17 cellular contexts compared by ENCODE assay signal in the genomic region with DNA sequence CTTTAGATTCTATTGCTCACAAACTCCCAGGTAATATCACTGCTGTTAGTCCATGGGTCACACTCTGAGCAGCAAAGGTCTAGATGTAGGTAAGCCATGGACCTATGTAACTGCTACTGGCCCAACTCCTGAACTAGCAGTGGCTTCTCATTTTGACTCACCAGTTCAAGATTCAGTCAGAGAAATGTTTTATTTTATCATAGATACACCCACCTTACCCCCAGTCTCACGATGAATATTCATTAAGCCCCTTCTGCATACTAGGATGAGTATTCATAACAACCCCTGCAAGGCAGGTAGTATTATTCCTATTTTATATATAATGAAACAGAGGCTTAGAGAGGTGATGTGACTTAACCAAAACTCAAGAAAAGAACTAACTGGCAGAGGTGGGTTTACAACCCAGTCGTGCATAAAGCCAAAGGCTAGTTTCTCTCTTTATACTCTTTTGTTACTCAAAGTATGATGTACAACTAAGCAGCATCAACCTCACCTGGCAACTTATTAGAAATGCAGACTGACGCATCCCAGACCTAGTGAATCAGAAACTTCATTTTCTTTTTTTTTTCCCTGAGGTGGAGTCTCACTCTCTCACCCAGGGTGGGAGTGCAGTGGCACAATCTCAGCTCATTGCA.
DNase-seq lines count a peak whose midpoint lies in the region; ATAC-seq and TF ChIP-seq lines count a peak whose summit lies in the region.
"Had no signal": no experiment of that assay in that cellular context is flagged by ENCODE, and none has a peak within 500 bp of the region (broad histone marks: within the 10 kb centered on the region; RNA-seq: fewer than 3 reads in every experiment).

No MANE protein-coding gene starts in this region.

- intact Hi-C loops in gastrocnemius medialis (cut with DNase I; ENCODE audit: low total_unique reads) (no loop called here), ovary (cut with DNase I) (no loop called here)

- H3K4me1 ChIP-seq in gastrocnemius medialis: no peaks in the 10 kb centered on the region
- H3K4me1 ChIP-seq in ovary (ENCODE audit: insufficient read depth): no peaks in the 10 kb centered on the region

- TF ChIP-seq CTCF in gastrocnemius medialis (IDR thresholded peaks at IDR 0.05 in 4 of 5, conservative IDR thresholded peaks at IDR 0.05 in 1 of 5) (no peak), GM10248 (IDR thresholded peaks at IDR 0.05; ENCODE audit: control extremely low read depth, extremely low read depth, low read depth, missing control alignments) (no peak), ovary (IDR thresholded peaks at IDR 0.05) (no peak)

- WGBS in ovary, 3 donors: 91 to 97% (median 92%) methylated on average over 3 of the region's 3 CpGs

- TF ChIP-seq POLR2A in gastrocnemius medialis (IDR thresholded peaks at IDR 0.05) (no peak), ovary (IDR thresholded peaks at IDR 0.05) (no peak)

- no peak overlapping the region for H3K27ac ChIP-seq in gastrocnemius medialis
- no peak overlapping the region for H3K27ac ChIP-seq in ovary

- H3K36me3 ChIP-seq in gastrocnemius medialis: no peaks in the 10 kb centered on the region
- H3K36me3 ChIP-seq in ovary: no peaks in the 10 kb centered on the region

- H3K4me3 ChIP-seq in gastrocnemius medialis (no peak overlapping the region), ovary (no peak overlapping the region)
- H3K4me3 ChIP-seq: skin epidermis had no signal

- H3K9me3 ChIP-seq in gastrocnemius medialis (no peaks in the 10 kb centered on the region), ovary (no peaks in the 10 kb centered on the region)

- no peak for DNase-seq in gastrocnemius medialis
- no peak for DNase-seq in GM10248 (ENCODE audit: extremely low spot score)
- DNase-seq in GDM1 (lab: John Stamatoyannopoulos, UW): no peak
- DNase-seq in ovary: no peak
- DNase-seq: activated B cell treated with CpG ODN at 0.5 μM for 24 hours; activated CD8-positive, alpha-beta memory T cell treated with anti-CD3 and anti-CD28 coated beads, Interleukin-2, amount 50 U/mL, for 4 hours; DMS79 treated with DMSO at 0.1 percent for 48 hours; endodermal cell; immature natural killer cell; NCI-H1105 treated with DMSO at 0.1 percent for 48 hours; PC-3; stimulated activated naive CD8-positive, alpha-beta T cell treated with anti-CD3 and anti-CD28 coated beads, Interleukin-15, amount 100 ng/mL, for 72 hours had no signal

- in situ Hi-C loops in gastrocnemius medialis (cut with MboI; ENCODE audit: low sequenced_read_pairs in 4 of 4): no loop called here

- CTCF ChIA-PET in GM10248 (lab: Yijun Ruan, JAX): interaction anchor here (1.3 to 3.3 kb wide), 3 partner anchors 10 to 17 kb away, joined by 4 to 15 read pairs (median 4); no protein-coding TSS in a partner anchor

- H3K27me3 ChIP-seq in gastrocnemius medialis (no peaks in the 10 kb centered on the region), ovary (no peaks in the 10 kb centered on the region)

- peak; percentile 86 for ATAC-seq in GM18520 (IDR thresholded peaks at IDR 0.05; ENCODE audit: unreplicated experiment)
- ATAC-seq in GM21423 (IDR thresholded peaks at IDR 0.05; ENCODE audit: unreplicated experiment): peak; percentile 46
- peak; percentile 89 for ATAC-seq in HG02973 (IDR thresholded peaks at IDR 0.05; ENCODE audit: unreplicated experiment)
- peak; percentile 58 for ATAC-seq in HG03558 (IDR thresholded peaks at IDR 0.05; ENCODE audit: extremely low read depth, unreplicated experiment)
- no peak for ATAC-seq in gastrocnemius medialis
- ATAC-seq: PC-3; stimulated activated naive CD8-positive, alpha-beta T cell treated with anti-CD3 and anti-CD28 coated beads, Interleukin-15, amount 100 ng/mL, for 72 hours had no signal

- POLR2A ChIA-PET in GM10248 (lab: Yijun Ruan, JAX): no interaction called here

- TF ChIP-seq EP300 in ovary (IDR thresholded peaks at IDR 0.05): no peak

Comparison
In these comparisons a context has a peak if more than half of its experiments do, and no peak if none do; other contexts are left out.
1. ATAC-seq: peak in GM18520 (single experiment), GM21423 (single experiment), HG02973 (single experiment) and HG03558 (single experiment); none in gastrocnemius medialis (0 of 2).